ENCODE assay signal across 19 cellular contexts in genomic region chr2:120692691-120693090, GRCh38. TPM values are rescaled to one million over a fixed set of nuclear protein-coding genes. Genes with fewer than 3 reads are reported as not detected.
DNase-seq lines count a peak whose midpoint lies in the region; ATAC-seq and TF ChIP-seq lines count a peak whose summit lies in the region.
"Had no signal": no experiment of that assay in that cellular context is flagged by ENCODE, and none has a peak within 500 bp of the region (broad histone marks: within the 10 kb centered on the region; RNA-seq: fewer than 3 reads in every experiment).

No MANE protein-coding gene starts in this region.

- CTCF ChIA-PET in IMR-90 (lab: Yijun Ruan, JAX) = interaction anchor here (1.0 kb wide), 1 partner anchor 378 kb away, joined by 3 read pairs; no protein-coding TSS in a partner anchor

- peak; percentile 55 for DNase-seq in ELR (ENCODE audit: low read depth)
- DNase-seq in IMR-90 = no peak
- DNase-seq in stimulated activated CD4-positive, alpha-beta T cell treated with anti-CD3 and anti-CD28 coated beads, Interleukin-15, amount 100 ng/mL, for 24 hours = no peak
- no peak for DNase-seq in left cardiac atrium
- DNase-seq in occipital lobe (lab: John Stamatoyannopoulos, UW) = no peak
- DNase-seq: 8988T; C1 segment of cervical spinal cord; Calu3; CD4-positive, alpha-beta memory T cell; COR-L47; DMS53; DMS79 treated with DMSO at 0.1 percent for 48 hours; H9 had no signal

- H3K4me1 ChIP-seq in IMR-90 (ENCODE audit: control insufficient read depth, insufficient read depth, low read length) (peaks cover 5% of the 10 kb centered on the region; the same call in 1 of the 2 replicates), mesodermal cell (ENCODE audit: control insufficient read depth, insufficient read depth, low read length, poor library complexity, severe bottlenecking) (peaks cover 22% of the 10 kb centered on the region), skeletal muscle satellite cell (ENCODE audit: control insufficient read depth, insufficient read depth, low read length) (peaks cover 12% of the 10 kb centered on the region)

- H2AK9ac ChIP-seq in IMR-90 (replicated peaks; ENCODE audit: low read depth, low read length, poor library complexity) = no peak overlapping the region

- H3K4me2 ChIP-seq in IMR-90 (ENCODE audit: low read depth, low read length) = no peak overlapping the region
- peak overlapping the region; percentile 27 for H3K4me2 ChIP-seq in skeletal muscle satellite cell (ENCODE audit: low read length)
- H3K4me2 ChIP-seq: A549, GM23338 had no signal

- H3K79me1 ChIP-seq in IMR-90 (ENCODE audit: low read depth in 1 of 2, low read length in 2 of 2) = no peaks in the 10 kb centered on the region

- H2BK120ac ChIP-seq in IMR-90 (ENCODE audit: low read depth, low read length) = no peak overlapping the region; the same call in 1 of the 2 replicates

- no peak for TF ChIP-seq RAD21 in IMR-90 (IDR thresholded peaks at IDR 0.05; ENCODE audit: low read length)

- no peak overlapping the region for H4K5ac ChIP-seq in IMR-90 (ENCODE audit: low read depth, low read length)

- H3K14ac ChIP-seq in IMR-90 (replicated peaks; ENCODE audit: low read depth, low read length) = 0 out of 2 replicates have a peak overlapping the region, but pooled peaks have one; percentile 8

- no peak for TF ChIP-seq POLR2A in IMR-90 (IDR thresholded peaks at IDR 0.05; ENCODE audit: low read depth, low read length)

- peaks cover 3% of the 10 kb centered on the region; the same call in 1 of the 2 replicates for H3K9me1 ChIP-seq in IMR-90 (ENCODE audit: insufficient read depth, low read length)

- H3K23ac ChIP-seq in IMR-90 (ENCODE audit: low read depth, low read length) = no peak overlapping the region

- no peak overlapping the region for H3K56ac ChIP-seq in IMR-90 (ENCODE audit: extremely low read depth, insufficient read depth, low read length)

- H2BK15ac ChIP-seq in IMR-90 (ENCODE audit: low read depth, low read length) = no peak overlapping the region

- H3K9me3 ChIP-seq in IMR-90 (ENCODE audit: control insufficient read depth, insufficient read depth, low read length) = no peaks in the 10 kb centered on the region
- no peaks in the 10 kb centered on the region for H3K9me3 ChIP-seq in mesodermal cell (ENCODE audit: control insufficient read depth, low read length)
- no peaks in the 10 kb centered on the region for H3K9me3 ChIP-seq in skeletal muscle satellite cell (replicated peaks; ENCODE audit: low read length)
- H3K9me3 ChIP-seq: A549 had no signal

- peak overlapping the region; percentile 72; the same call in 1 of the 2 replicates for H2AK5ac ChIP-seq in IMR-90 (ENCODE audit: low read depth, low read length)

- intact Hi-C loops in IMR-90 (cut with micrococcal nuclease) (loop anchor here (10.0 kb wide), 3 partner anchors 82 to 242 kb away; no protein-coding TSS in a partner anchor), left cardiac atrium (cut with DNase I) (no loop called here)

- no TSS peak for BruUV-seq in IMR-90 (replicated peaks; lab: Mats Ljungman, UMichigan)

- 92% methylated on average over 2 of the region's 6 CpGs; no CpG with 5 or more reads in 1 of the 2 experiments for WGBS in IMR-90 (ENCODE audit: extremely low coverage in 2 of 2, insufficient read length in 1 of 2), 2 experiments
- 92 to 99% methylated on average over 4 to 6 of the region's 6 CpGs for WGBS in mesodermal cell (ENCODE audit: insufficient coverage in 2 of 2), 2 experiments

- in situ Hi-C loops in IMR-90 (cut with MboI; ENCODE audit: low sequenced_read_pairs) = loop anchor here (25.0 kb wide), 2 partner anchors 670 to 955 kb away; no protein-coding TSS in a partner anchor

- peak overlapping the region; percentile 24; the same call in 1 of the 2 replicates for H3K4ac ChIP-seq in IMR-90 (ENCODE audit: low read depth, low read length)

- H3K36me3 ChIP-seq in IMR-90 (ENCODE audit: control insufficient read depth, insufficient read depth, low read length) = no peaks in the 10 kb centered on the region
- H3K36me3 ChIP-seq in mesodermal cell (ENCODE audit: control insufficient read depth, insufficient read depth, low read length) = no peaks in the 10 kb centered on the region
- no peaks in the 10 kb centered on the region for H3K36me3 ChIP-seq in skeletal muscle satellite cell (ENCODE audit: insufficient read depth, low read length)

- dilution Hi-C loops in IMR-90 (cut with HindIII; ENCODE audit: low sequenced_read_pairs, unreplicated experiment) = no loop called here

- no peak overlapping the region; the same call in 1 of the 2 replicates for H4K91ac ChIP-seq in IMR-90 (ENCODE audit: insufficient read depth, low read depth, low read length)

- H3K4me3 ChIP-seq in IMR-90 (ENCODE audit: insufficient read depth, low read depth, low read length) (no peak overlapping the region), mesodermal cell (ENCODE audit: extremely low read depth, insufficient read depth, low read length, poor library complexity, severe bottlenecking) (no peak overlapping the region), skeletal muscle satellite cell (ENCODE audit: low read length) (no peak overlapping the region)
- H3K4me3 ChIP-seq: A549, GM12878, GM23338 had no signal

- H3K18ac ChIP-seq in IMR-90 (ENCODE audit: low read depth, low read length) = no peak overlapping the region

- H4K20me1 ChIP-seq in IMR-90 (ENCODE audit: insufficient read depth, low read length) = no peaks in the 10 kb centered on the region

- H2BK5ac ChIP-seq in IMR-90 (ENCODE audit: low read depth, low read length, poor library complexity, severe bottlenecking) = no peak overlapping the region

- no peak for ATAC-seq in IMR-90 (ENCODE audit: low read depth)
- no peak for ATAC-seq in left cardiac atrium
- ATAC-seq: A549, GM12878, GM23338, HCT116 had no signal

- TF ChIP-seq CTCF in IMR-90 (conservative IDR thresholded peaks at IDR 0.05; ENCODE audit: low read depth, low read length) = no peak

- no peak overlapping the region for H2BK20ac ChIP-seq in IMR-90 (ENCODE audit: low read depth, low read length)

- H3K9ac ChIP-seq in IMR-90 (ENCODE audit: low read depth, low read length) = no peak overlapping the region
- no peak overlapping the region for H3K9ac ChIP-seq in skeletal muscle satellite cell (ENCODE audit: low read depth, low read length)

- H3K27ac ChIP-seq in IMR-90 (ENCODE audit: insufficient read depth, low read length) (no peak overlapping the region), mesodermal cell (ENCODE audit: low read depth, low read length, severe bottlenecking) (peak overlapping the region; percentile 69)
- H3K27ac ChIP-seq: A549 had no signal

- POLR2A ChIA-PET in IMR-90 (lab: Charles Lee; ENCODE audit: unreplicated experiment) = no interaction called here

- H3K27me3 ChIP-seq in IMR-90 (ENCODE audit: control insufficient read depth, insufficient read depth, low read length) (peaks cover 8% of the 10 kb centered on the region), skeletal muscle satellite cell (ENCODE audit: control insufficient read depth, insufficient read depth, low read length) (peaks cover 51% of the 10 kb centered on the region)

- H4K8ac ChIP-seq in IMR-90 (ENCODE audit: low read depth in 2 of 2, low read length in 2 of 2) = no peak overlapping the region

- H2AFZ ChIP-seq in IMR-90 (replicated peaks; ENCODE audit: low read length, poor library complexity) = no peak overlapping the region
- H2AFZ ChIP-seq: GM23338 had no signal

TF ChIP-seq in IMR-90, 13 proteins besides CTCF, POLR2A, EP300 and RAD21:
- TF ChIP-seq MAZ (IDR thresholded peaks at IDR 0.05; ENCODE audit: borderline replicate concordance, low read depth, low read length) (no peak), RCOR1 (IDR thresholded peaks at IDR 0.05; ENCODE audit: insufficient replicate concordance, low read length) (no peak), NFE2L2 (IDR thresholded peaks at IDR 0.05; ENCODE audit: low read depth, low read length) (no peak), MXI1 (IDR thresholded peaks at IDR 0.05; ENCODE audit: borderline replicate concordance, low read depth, low read length) (no peak), CHD1 (IDR thresholded peaks at IDR 0.05; ENCODE audit: low read depth, low read length) (no peak), BHLHE40 (IDR thresholded peaks at IDR 0.05; ENCODE audit: low read depth, low read length) (no peak), ELK1 (IDR thresholded peaks at IDR 0.05; ENCODE audit: borderline replicate concordance, low read depth, low read length) (no peak), MAFK (IDR thresholded peaks at IDR 0.05; ENCODE audit: low read depth, low read length) (no peak), FOS (IDR thresholded peaks at IDR 0.05; ENCODE audit: low read depth, low read length) (no peak), SMC3 (IDR thresholded peaks at IDR 0.05; ENCODE audit: low read depth, low read length) (no peak), CEBPB (IDR thresholded peaks at IDR 0.05; ENCODE audit: low read depth, low read length) (no peak), RFX5 (IDR thresholded peaks at IDR 0.05; ENCODE audit: low read depth, low read length) (no peak)
- TF ChIP-seq, protein P1, sequence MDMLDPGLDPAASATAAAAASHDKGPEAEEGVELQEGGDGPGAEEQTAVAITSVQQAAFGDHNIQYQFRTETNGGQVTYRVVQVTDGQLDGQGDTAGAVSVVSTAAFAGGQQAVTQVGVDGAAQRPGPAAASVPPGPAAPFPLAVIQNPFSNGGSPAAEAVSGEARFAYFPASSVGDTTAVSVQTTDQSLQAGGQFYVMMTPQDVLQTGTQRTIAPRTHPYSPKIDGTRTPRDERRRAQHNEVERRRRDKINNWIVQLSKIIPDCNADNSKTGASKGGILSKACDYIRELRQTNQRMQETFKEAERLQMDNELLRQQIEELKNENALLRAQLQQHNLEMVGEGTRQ (IDR thresholded peaks at IDR 0.05; ENCODE audit: low read depth, low read length) = no peak

RNA-seq across cellular contexts. Expression of gene GLI2, which starts 43.0 kb away (rescaled TPM):
- total RNA-seq in IMR-90 (2012; rRNA removed) (3.8 and 4.7 TPM in 2 replicates), left cardiac atrium (1 to 10 TPM; 3.8 to 3.9 TPM), occipital lobe (2.8 TPM)
- polyA plus RNA-seq in IMR-90 (2012; rRNA removed) = 26.0 and 31.5 TPM in 2 replicates
- 7.6 and 16.7 TPM in 2 replicates for polyA plus RNA-seq in IMR-90 (2012; cell fraction: cytosol; rRNA removed)
- 57.0 and 124 TPM in 2 replicates for polyA plus RNA-seq in IMR-90 (2012; cell fraction: nucleus; rRNA removed; ENCODE audit: low replicate concordance)
- 20.8 TPM for polyA plus RNA-seq in mesodermal cell (2013, experiment 1 of 2)
- polyA plus RNA-seq in mesodermal cell (2013, experiment 2 of 2) = 16.2 TPM
- 4.2 and 4.3 TPM in 2 replicates for total RNA-seq in skeletal muscle satellite cell (2012; rRNA removed)
- total RNA-seq: CD4-positive, alpha-beta memory T cell; GM12878 had no signal
- polyA plus RNA-seq: CD4-positive, alpha-beta memory T cell had no signal
